16 cellular contexts compared by ENCODE assay signal in genomic region chr18:27667064-27667463, GRCh38.
DNase-seq lines count a peak whose midpoint lies in the region; ATAC-seq, FAIRE-seq and TF ChIP-seq lines count a peak whose summit lies in the region.
"Had no signal": no experiment of that assay in that cellular context is flagged by ENCODE, and none has a peak within 500 bp of the region (broad histone marks: within the 10 kb centered on the region; RNA-seq: fewer than 3 reads in every experiment).

No MANE protein-coding gene starts in this region.

- H4K5ac ChIP-seq in IMR-90 (ENCODE audit: low read depth, low read length): no peak overlapping the region

- H2BK5ac ChIP-seq in IMR-90 (ENCODE audit: low read depth, low read length, poor library complexity, severe bottlenecking): no peak overlapping the region

- ATAC-seq in IMR-90 (ENCODE audit: low read depth) (no peak), K562 (no peak)

- FAIRE-seq in K562 (lab: Jason Lieb, UNC): no peak
- FAIRE-seq: GM12892, GM18507, H54 had no signal

- no peak overlapping the region for H2BK120ac ChIP-seq in IMR-90 (ENCODE audit: low read depth, low read length)

- dilution Hi-C loops in IMR-90 (cut with HindIII; ENCODE audit: low sequenced_read_pairs, unreplicated experiment): no loop called here

- in situ Hi-C loops in IMR-90 (cut with MboI; ENCODE audit: low sequenced_read_pairs): no loop called here
- in situ Hi-C loops in K562 (cut with MboI): no loop called here

- no peak overlapping the region for H2AFZ ChIP-seq in IMR-90 (replicated peaks; ENCODE audit: low read length, poor library complexity)
- no peak overlapping the region for H2AFZ ChIP-seq in K562 (ENCODE audit: low read depth, low read length)
- H2AFZ ChIP-seq: GM23248 had no signal

- no peaks in the 10 kb centered on the region for H3K36me3 ChIP-seq in IMR-90 (ENCODE audit: control insufficient read depth, insufficient read depth, low read length)
- H3K36me3 ChIP-seq in K562 (ENCODE audit: control insufficient read depth, insufficient read depth, low read length): no peaks in the 10 kb centered on the region
- H3K36me3 ChIP-seq in liver (ENCODE audit: control insufficient read depth in 4 of 4, insufficient read depth in 3 of 4, low read depth in 1 of 4, low read length in 3 of 4): no peaks in the 10 kb centered on the region
- no peaks in the 10 kb centered on the region for H3K36me3 ChIP-seq in vagina
- H3K36me3 ChIP-seq in tibial nerve: no peaks in the 10 kb centered on the region
- H3K36me3 ChIP-seq: BLaER1 had no signal

- no peak overlapping the region for H3K14ac ChIP-seq in IMR-90 (replicated peaks; ENCODE audit: low read depth, low read length)

- H3K18ac ChIP-seq in IMR-90 (ENCODE audit: low read depth, low read length): no peak overlapping the region

- no peak overlapping the region for H3K56ac ChIP-seq in IMR-90 (ENCODE audit: extremely low read depth, insufficient read depth, low read length)

- H3K9me3 ChIP-seq in IMR-90 (ENCODE audit: control insufficient read depth, insufficient read depth, low read length) (no peaks in the 10 kb centered on the region), K562 (replicated peaks; ENCODE audit: control insufficient read depth, insufficient read depth, low read depth, low read length) (no peaks in the 10 kb centered on the region), liver (ENCODE audit: control insufficient read depth in 4 of 4, low read length in 3 of 4) (no peaks in the 10 kb centered on the region), vagina (no peaks in the 10 kb centered on the region), tibial nerve (no peaks in the 10 kb centered on the region)
- H3K9me3 ChIP-seq: BLaER1 had no signal

- H4K20me1 ChIP-seq in IMR-90 (ENCODE audit: insufficient read depth, low read length) (no peaks in the 10 kb centered on the region), K562 (replicated peaks; ENCODE audit: control insufficient read depth, insufficient read depth, low read length) (no peaks in the 10 kb centered on the region)
- H4K20me1 ChIP-seq: BLaER1 had no signal

- no peak for TF ChIP-seq EP300 in K562 (IDR thresholded peaks at IDR 0.05; ENCODE audit: low read length)
- no peak for TF ChIP-seq EP300 in tibial nerve (IDR thresholded peaks at IDR 0.05)

- H3K4me2 ChIP-seq in IMR-90 (ENCODE audit: low read depth, low read length) (no peak overlapping the region), K562 (ENCODE audit: insufficient read depth, low read length) (no peak overlapping the region)
- H3K4me2 ChIP-seq: BLaER1 had no signal

- H3K79me2 ChIP-seq in K562 (ENCODE audit: control insufficient read depth, insufficient read depth, low read length): no peaks in the 10 kb centered on the region

- BruUV-seq in IMR-90 (replicated peaks; lab: Mats Ljungman, UMichigan): no TSS peak
- no TSS peak for BruUV-seq in K562 (replicated peaks; lab: Mats Ljungman, UMichigan)

- no peak for TF ChIP-seq CTCF in IMR-90 (conservative IDR thresholded peaks at IDR 0.05; ENCODE audit: low read depth, low read length)
- TF ChIP-seq CTCF in K562 (IDR thresholded peaks at IDR 0.05 in 2 of 3, conservative IDR thresholded peaks at IDR 0.05 in 1 of 3; ENCODE audit: insufficient read depth in 2 of 3, low read depth in 1 of 3, low read length in 3 of 3): no peak
- no peak for TF ChIP-seq CTCF in liver (IDR thresholded peaks at IDR 0.05; ENCODE audit: low read depth, low read length, missing input control)
- TF ChIP-seq CTCF in vagina (IDR thresholded peaks at IDR 0.05): no peak
- TF ChIP-seq CTCF in tibial nerve (IDR thresholded peaks at IDR 0.05): no peak

- no peak overlapping the region for H3K27ac ChIP-seq in IMR-90 (ENCODE audit: insufficient read depth, low read length)
- H3K27ac ChIP-seq in K562 (ENCODE audit: extremely low read depth, low read depth, low read length): no peak overlapping the region
- no peak overlapping the region for H3K27ac ChIP-seq in liver (ENCODE audit: low read depth in 1 of 2, low read length in 2 of 2)
- no peak overlapping the region for H3K27ac ChIP-seq in vagina
- no peak overlapping the region for H3K27ac ChIP-seq in tibial nerve
- H3K27ac ChIP-seq: BLaER1, GM23248 had no signal

- no peak for TF ChIP-seq POLR2A in IMR-90 (IDR thresholded peaks at IDR 0.05; ENCODE audit: low read depth, low read length)
- no peak for TF ChIP-seq POLR2A in K562 (conservative IDR thresholded peaks at IDR 0.05)
- TF ChIP-seq POLR2A in vagina (IDR thresholded peaks at IDR 0.05): no peak
- TF ChIP-seq POLR2A in tibial nerve (IDR thresholded peaks at IDR 0.05): no peak

- H3K4ac ChIP-seq in IMR-90 (ENCODE audit: low read depth, low read length): no peak overlapping the region

- H4K91ac ChIP-seq in IMR-90 (ENCODE audit: insufficient read depth, low read depth, low read length): no peak overlapping the region

- no peak overlapping the region for H2AK5ac ChIP-seq in IMR-90 (ENCODE audit: low read depth, low read length)

- H3K4me1 ChIP-seq in IMR-90 (ENCODE audit: control insufficient read depth, insufficient read depth, low read length) (no peaks in the 10 kb centered on the region), K562 (replicated peaks in 1 of 2; ENCODE audit: control insufficient read depth in 2 of 2, insufficient read depth in 2 of 2, low read length in 2 of 2) (no peaks in the 10 kb centered on the region), liver (ENCODE audit: control insufficient read depth in 4 of 4, insufficient read depth in 4 of 4, low read length in 3 of 4) (peaks cover 0 to 18% (median 14%) of the 10 kb centered on the region in 4 donors), vagina (no peaks in the 10 kb centered on the region), tibial nerve (no peaks in the 10 kb centered on the region)
- H3K4me1 ChIP-seq: BLaER1 had no signal

- H3K79me1 ChIP-seq in IMR-90 (ENCODE audit: low read depth in 1 of 2, low read length in 2 of 2): no peaks in the 10 kb centered on the region

- H3K9ac ChIP-seq in IMR-90 (ENCODE audit: low read depth, low read length) (no peak overlapping the region), K562 (ENCODE audit: insufficient read depth in 1 of 2, low read depth in 2 of 2, low read length in 2 of 2) (no peak overlapping the region), liver (ENCODE audit: low read depth in 1 of 2, low read length in 2 of 2) (no peak overlapping the region)
- H3K9ac ChIP-seq: BLaER1, GM23248 had no signal

- H3K9me1 ChIP-seq in IMR-90 (ENCODE audit: insufficient read depth, low read length) (no peaks in the 10 kb centered on the region), K562 (ENCODE audit: control insufficient read depth, insufficient read depth, low read length) (no peaks in the 10 kb centered on the region)

- DNase-seq in IMR-90 (no peak), K562 (ENCODE audit: extremely low read depth in 1 of 4, low spot score in 3 of 4) (no peak), NCI-H2029 treated with DMSO at 0.1 percent for 48 hours (lab: John Stamatoyannopoulos, UW) (no peak), vagina (ENCODE audit: extremely low spot score in 2 of 2) (no peak), tibial nerve (ENCODE audit: low spot score in 2 of 2) (no peak)
- DNase-seq: CD4-positive, alpha-beta memory T cell; DMS153; DMS79; GDM1; GM23248; HCEC 1CT had no signal

- H2BK15ac ChIP-seq in IMR-90 (ENCODE audit: low read depth, low read length): no peak overlapping the region

- H3K27me3 ChIP-seq in IMR-90 (ENCODE audit: control insufficient read depth, insufficient read depth, low read length) (no peaks in the 10 kb centered on the region), K562 (ENCODE audit: control insufficient read depth in 2 of 2, insufficient read depth in 2 of 2, low read length in 2 of 2) (no peaks in the 10 kb centered on the region), liver (ENCODE audit: control insufficient read depth in 4 of 4, insufficient read depth in 4 of 4, low read length in 3 of 4) (no peaks in the 10 kb centered on the region), vagina (no peaks in the 10 kb centered on the region), tibial nerve (no peaks in the 10 kb centered on the region)
- H3K27me3 ChIP-seq: BLaER1 had no signal

- POLR2A ChIA-PET in IMR-90 (lab: Charles Lee; ENCODE audit: unreplicated experiment): no interaction called here
- POLR2A ChIA-PET in K562 (lab: Yijun Ruan, JAX): no interaction called here

- H3K23ac ChIP-seq in IMR-90 (ENCODE audit: low read depth, low read length): no peak overlapping the region

- TF ChIP-seq RAD21 in IMR-90 (IDR thresholded peaks at IDR 0.05; ENCODE audit: low read length): no peak
- no peak for TF ChIP-seq RAD21 in K562 (CRISPR knock-in tag; conservative IDR thresholded peaks at IDR 0.05 in 1 of 2, IDR thresholded peaks at IDR 0.05 in 1 of 2)
- TF ChIP-seq RAD21 in liver (IDR thresholded peaks at IDR 0.05): no peak

- intact Hi-C loops in IMR-90 (cut with micrococcal nuclease) (no loop called here), K562 (cut with micrococcal nuclease) (no loop called here), vagina (cut with DNase I) (no loop called here)

- no peak overlapping the region for H2AK9ac ChIP-seq in IMR-90 (replicated peaks; ENCODE audit: low read depth, low read length, poor library complexity)

- H3K4me3 ChIP-seq in IMR-90 (ENCODE audit: insufficient read depth, low read depth, low read length) (no peak overlapping the region), K562 (no peak overlapping the region), liver (ENCODE audit: low read depth in 1 of 3, low read length in 3 of 3) (no peak overlapping the region), vagina (no peak overlapping the region), tibial nerve (no peak overlapping the region)
- H3K4me3 ChIP-seq: BLaER1, GM23248 had no signal

- CTCF ChIA-PET in IMR-90 (lab: Yijun Ruan, JAX): no interaction called here
- CTCF ChIA-PET in K562 (lab: Yijun Ruan, JAX; ENCODE audit: low intra/inter-chr PET ratio): no interaction called here

- no peak overlapping the region for H4K8ac ChIP-seq in IMR-90 (ENCODE audit: low read depth in 2 of 2, low read length in 2 of 2)

- no CpG with 5 or more reads among the region's 6 CpGs for WGBS in IMR-90 (ENCODE audit: extremely low coverage in 2 of 2, insufficient read length in 1 of 2), 2 experiments
- WGBS in K562 (ENCODE audit: insufficient coverage, low coverage, missing lambda C conversion rate): 0% methylated on average over 6 of the region's 6 CpGs
- WGBS in liver: 40% methylated on average over 6 of the region's 6 CpGs
- 74 to 81% methylated on average over 6 of the region's 6 CpGs for WGBS in tibial nerve, 2 donors

- H2BK20ac ChIP-seq in IMR-90 (ENCODE audit: low read depth, low read length): no peak overlapping the region

TF ChIP-seq in IMR-90, 13 proteins besides CTCF, POLR2A, EP300 and RAD21 (continues in another document):
- peak; percentile 91 for TF ChIP-seq MAFK (IDR thresholded peaks at IDR 0.05; ENCODE audit: low read depth, low read length)
- no peak for TF ChIP-seq FOS (IDR thresholded peaks at IDR 0.05; ENCODE audit: low read depth, low read length)

TF ChIP-seq in K562, 482 proteins besides CTCF, POLR2A, EP300 and RAD21 (continues in another document):
- TF ChIP-seq SRSF1 (IDR thresholded peaks at IDR 0.05; ENCODE audit: low read depth, low read length): no peak
- no peak for TF ChIP-seq ZNF57 (CRISPR knock-in tag; IDR thresholded peaks at IDR 0.05)
- no peak for TF ChIP-seq CAMTA2 (CRISPR knock-in tag; conservative IDR thresholded peaks at IDR 0.05)

TF ChIP-seq in liver, 16 proteins besides CTCF, POLR2A, EP300 and RAD21 (continues in another document):
- TF ChIP-seq FOXA2 (IDR thresholded peaks at IDR 0.05): no peak
